Comparison of ENCODE assay signal across 17 cellular contexts in genomic region chr7:4066626-4067475, GRCh38.
"Had no signal": no experiment of that assay in that cellular context is flagged by ENCODE, and none has a peak within 500 bp of the region (broad histone marks: within the 10 kb centered on the region; RNA-seq: fewer than 3 reads in every experiment).

No MANE protein-coding gene starts in this region.

- H3K27me3 Mint-ChIP-seq: activated CD4-positive, alpha-beta memory T cell treated with anti-CD3 and anti-CD28 coated beads, Interleukin-2, amount 10 ng/mL, durations not matched to agents 7 days and 5 days; memory B cell had no signal

- H3K9me3 ChIP-seq: left lung, mucosa of descending colon, thyroid gland had no signal

- H3K36me3 ChIP-seq: left lung, thyroid gland had no signal

- H3K36me3 Mint-ChIP-seq: activated naive CD4-positive, alpha-beta T cell treated with anti-CD3 and anti-CD28 coated beads, Interleukin-2, amount 50 U/mL, for 72 hours; memory B cell; naive thymus-derived CD8-positive, alpha-beta T cell; stimulated activated memory B cell treated with anti-CD40 and anti-IgM and Interleukin-4, amounts not matched to agents 10 μg/mL and 1 μg/mL and 100 μg/mL, for 72 hours had no signal

- H3K27ac ChIP-seq: foreskin keratinocyte, left lung, thyroid gland had no signal

- H3K27me3 ChIP-seq: foreskin keratinocyte, left lung, thyroid gland had no signal

- H3K4me1 Mint-ChIP-seq: activated CD4-positive, alpha-beta memory T cell treated with anti-CD3 and anti-CD28 coated beads, Interleukin-2, amount 10 ng/mL, durations not matched to agents 7 days and 5 days had no signal

- H3K4me1 ChIP-seq: foreskin keratinocyte, left lung, thyroid gland had no signal

- H3K9me3 Mint-ChIP-seq: activated CD4-positive, alpha-beta memory T cell treated with anti-CD3 and anti-CD28 coated beads, Interleukin-2, amount 10 ng/mL, durations not matched to agents 7 days and 5 days; activated naive CD4-positive, alpha-beta T cell treated with anti-CD3 and anti-CD28 coated beads, Interleukin-2, amount 50 U/mL, for 72 hours; activated T-cell treated with anti-CD3 and anti-CD28 coated beads, Interleukin-2, amount 50 U/mL, for 72 hours; memory B cell; naive thymus-derived CD8-positive, alpha-beta T cell; stimulated activated memory B cell treated with anti-CD40 and anti-IgM and Interleukin-4, amounts not matched to agents 10 μg/mL and 1 μg/mL and 100 μg/mL, for 72 hours; T-helper 1 cell treated with Interleukin-12 subunit alpha and Interleukin-12 subunit beta and Interleukin-4 antibody, amounts not matched to agents 30 μg/mL and 1 μg/mL, for 36 hours; WTC11 had no signal

- H3K4me3 ChIP-seq: left lung, mucosa of descending colon, thyroid gland had no signal

- H3K27ac Mint-ChIP-seq: activated CD4-positive, alpha-beta memory T cell treated with anti-CD3 and anti-CD28 coated beads, Interleukin-2, amount 10 ng/mL, durations not matched to agents 7 days and 5 days; activated naive CD4-positive, alpha-beta T cell treated with anti-CD3 and anti-CD28 coated beads, Interleukin-2, amount 50 U/mL, for 72 hours; activated T-cell treated with anti-CD3 and anti-CD28 coated beads, Interleukin-2, amount 50 U/mL, for 72 hours; memory B cell; naive thymus-derived CD8-positive, alpha-beta T cell; stimulated activated memory B cell treated with anti-CD40 and anti-IgM and Interleukin-4, amounts not matched to agents 10 μg/mL and 1 μg/mL and 100 μg/mL, for 72 hours; T-helper 1 cell treated with Interleukin-12 subunit alpha and Interleukin-12 subunit beta and Interleukin-4 antibody, amounts not matched to agents 30 μg/mL and 1 μg/mL, for 36 hours had no signal

- DNase-seq: activated CD4-positive, alpha-beta memory T cell treated with anti-CD3 and anti-CD28 coated beads, Interleukin-2, amount 10 ng/mL, durations not matched to agents 7 days and 5 days; activated CD4-positive, alpha-beta T cell treated with anti-CD3 and anti-CD28 coated beads for 4 hours; activated CD8-positive, alpha-beta memory T cell treated with anti-CD3 and anti-CD28 coated beads, Interleukin-2, amount 50 U/mL, for 4 hours; activated gamma-delta T cell; activated T-cell treated with anti-CD3 and anti-CD28 coated beads, Interleukin-2, amount 50 U/mL, for 72 hours; cortex of kidney; effector CD8-positive, alpha-beta T cell; foreskin keratinocyte; left lung; mucosa of descending colon; naive thymus-derived CD8-positive, alpha-beta T cell; thyroid gland had no signal

- ATAC-seq: activated naive CD4-positive, alpha-beta T cell treated with anti-CD3 and anti-CD28 coated beads, Interleukin-2, amount 50 U/mL, for 72 hours; activated T-cell treated with anti-CD3 and anti-CD28 coated beads, Interleukin-2, amount 50 U/mL, for 72 hours; foreskin keratinocyte; left lung; mucosa of descending colon; naive thymus-derived CD8-positive, alpha-beta T cell; WTC11 had no signal

- H3K4me3 Mint-ChIP-seq: activated CD4-positive, alpha-beta memory T cell treated with anti-CD3 and anti-CD28 coated beads, Interleukin-2, amount 10 ng/mL, durations not matched to agents 7 days and 5 days; activated T-cell treated with anti-CD3 and anti-CD28 coated beads, Interleukin-2, amount 50 U/mL, for 72 hours; memory B cell; naive thymus-derived CD8-positive, alpha-beta T cell; stimulated activated memory B cell treated with anti-CD40 and anti-IgM and Interleukin-4, amounts not matched to agents 10 μg/mL and 1 μg/mL and 100 μg/mL, for 72 hours; T-helper 1 cell treated with Interleukin-12 subunit alpha and Interleukin-12 subunit beta and Interleukin-4 antibody, amounts not matched to agents 30 μg/mL and 1 μg/mL, for 36 hours; WTC11 had no signal
